Comparison of ENCODE assay signal across 15 cellular contexts in the genomic region with DNA sequence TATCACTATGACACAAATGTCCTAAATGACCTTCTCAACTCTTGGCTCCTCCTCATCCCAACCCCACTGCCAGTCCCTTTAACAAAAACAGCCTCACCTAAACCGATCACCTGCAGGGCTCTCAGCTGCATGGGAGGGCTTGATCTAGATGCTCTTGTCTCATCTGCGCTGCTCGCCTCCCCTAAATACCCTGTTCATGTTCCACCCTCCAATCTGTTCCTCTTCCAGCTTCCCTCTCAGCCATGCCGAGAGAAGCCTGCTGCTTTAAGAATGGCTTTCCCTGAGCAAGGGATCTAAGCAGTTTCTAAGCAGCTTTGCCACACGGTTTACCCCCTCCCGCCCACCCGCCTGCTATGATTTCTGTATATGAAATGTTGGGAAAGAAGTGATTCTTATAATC.
"Had no signal": no experiment of that assay in that cellular context is flagged by ENCODE, and none has a peak within 500 bp of the region (broad histone marks: within the 10 kb centered on the region; RNA-seq: fewer than 3 reads in every experiment).

No MANE protein-coding gene starts in this region.

- H3K4me1 Mint-ChIP-seq: activated naive CD4-positive, alpha-beta T cell treated with anti-CD3 and anti-CD28 coated beads, Interleukin-2, amount 50 U/mL, for 24 hours had no signal

- DNase-seq: activated CD4-positive, alpha-beta T cell treated with anti-CD3 and anti-CD28 coated beads for 1 hour; activated CD4-positive, alpha-beta T cell treated with anti-CD3 and anti-CD28 coated beads, Interleukin-2, amount 50 U/mL, for 4 hours; activated effector memory CD4-positive, alpha-beta T cell treated with anti-CD3 and anti-CD28 coated beads, Interleukin-2, amount 50 U/mL, for 16 hours; activated T-cell treated with anti-CD3 and anti-CD28 coated beads, Interleukin-2, amount 50 U/mL, for 72 hours; mesenchymal stem cell; mucosa of descending colon; naive thymus-derived CD4-positive, alpha-beta T cell; spleen; stimulated activated naive CD4-positive, alpha-beta T cell; upper lobe of right lung had no signal

- H3K36me3 Mint-ChIP-seq: activated naive CD4-positive, alpha-beta T cell treated with anti-CD3 and anti-CD28 coated beads, Interleukin-2, amount 50 U/mL, for 24 hours had no signal

- H3K36me3 ChIP-seq: neutrophil, spleen, upper lobe of right lung had no signal

- H3K9me3 Mint-ChIP-seq: activated naive CD4-positive, alpha-beta T cell treated with anti-CD3 and anti-CD28 coated beads, Interleukin-2, amount 50 U/mL, for 24 hours; activated T-cell treated with anti-CD3 and anti-CD28 coated beads, Interleukin-2, amount 50 U/mL, for 72 hours; T-helper 1 cell treated with Interleukin-12 subunit alpha and Interleukin-12 subunit beta and Interleukin-4 antibody, amounts not matched to agents 30 μg/mL and 1 μg/mL, for 36 hours had no signal

- H3K4me3 ChIP-seq: hepatocyte, mucosa of descending colon, spleen, upper lobe of right lung had no signal

- H3K9me3 ChIP-seq: mucosa of descending colon, neutrophil, spleen, upper lobe of right lung had no signal

- H3K27me3 Mint-ChIP-seq: activated naive CD4-positive, alpha-beta T cell treated with anti-CD3 and anti-CD28 coated beads, Interleukin-2, amount 50 U/mL, for 24 hours had no signal

- H3K27ac ChIP-seq: hepatocyte, neutrophil, parathyroid adenoma, spleen, upper lobe of right lung had no signal

- H3K4me3 Mint-ChIP-seq: activated naive CD4-positive, alpha-beta T cell treated with anti-CD3 and anti-CD28 coated beads, Interleukin-2, amount 50 U/mL, for 24 hours; activated T-cell treated with anti-CD3 and anti-CD28 coated beads, Interleukin-2, amount 50 U/mL, for 72 hours; naive thymus-derived CD4-positive, alpha-beta T cell; T-helper 1 cell treated with Interleukin-12 subunit alpha and Interleukin-12 subunit beta and Interleukin-4 antibody, amounts not matched to agents 30 μg/mL and 1 μg/mL, for 36 hours had no signal

- H3K27me3 ChIP-seq: hepatocyte, neutrophil, spleen, upper lobe of right lung had no signal

- H3K4me1 ChIP-seq: parathyroid adenoma, spleen, upper lobe of right lung had no signal

- H3K27ac Mint-ChIP-seq: activated naive CD4-positive, alpha-beta T cell treated with anti-CD3 and anti-CD28 coated beads, Interleukin-2, amount 50 U/mL, for 24 hours; naive thymus-derived CD4-positive, alpha-beta T cell; T-helper 1 cell treated with Interleukin-12 subunit alpha and Interleukin-12 subunit beta and Interleukin-4 antibody, amounts not matched to agents 30 μg/mL and 1 μg/mL, for 36 hours had no signal

- ATAC-seq: activated T-cell treated with anti-CD3 and anti-CD28 coated beads, Interleukin-2, amount 50 U/mL, for 72 hours; mucosa of descending colon; naive thymus-derived CD4-positive, alpha-beta T cell; upper lobe of right lung had no signal
